Comparison of ENCODE assay signal across 9 cellular contexts in genomic region chr5:147857302-147858129, GRCh38. TPM values are rescaled to one million over a fixed set of nuclear protein-coding genes. Genes with fewer than 3 reads are reported as not detected.
A peak's percentile ranks its signal among the peaks of the same experiment; 100 is the strongest.
DNase-seq lines count a peak whose midpoint lies in the region; ATAC-seq and TF ChIP-seq lines count a peak whose summit lies in the region.
"Had no signal": no experiment of that assay in that cellular context is flagged by ENCODE, and none has a peak within 500 bp of the region (broad histone marks: within the 10 kb centered on the region; RNA-seq: fewer than 3 reads in every experiment).

No MANE protein-coding gene starts in this region.

- DNase-seq in ACHN (peak; percentile 33), GM10266 (ENCODE audit: extremely low spot score) (peak; percentile 35), NAMALWA (ENCODE audit: low spot score) (peak; percentile 61), tibial artery (peak; percentile 69 to 73)
- DNase-seq in activated CD4-positive, alpha-beta T cell treated with anti-CD3 and anti-CD28 coated beads, Interleukin-2, amount 50 U/mL, for 48 hours, result peak; percentile 44 to 59

- peak; percentile 87 for TF ChIP-seq CTCF in GM10266 (IDR thresholded peaks at IDR 0.05; ENCODE audit: control insufficient read depth, insufficient read depth, low read depth, missing control alignments)
- TF ChIP-seq CTCF in nephron (IDR thresholded peaks at IDR 0.05; ENCODE audit: unreplicated experiment in 3 of 3), result peak; percentile 82 to 87 (median 86)
- TF ChIP-seq CTCF in tibial artery (IDR thresholded peaks at IDR 0.05), result peak; percentile 75

- intact Hi-C loops in tibial artery (cut with DNase I; ENCODE audit: low total_unique reads), result no loop called here

- H3K27me3 Mint-ChIP-seq in nephron (ENCODE audit: low read depth), result peaks cover 3% of the 10 kb centered on the region

- H3K9me3 ChIP-seq in tibial artery, result no peaks in the 10 kb centered on the region

- H3K4me1 Mint-ChIP-seq in nephron, result no peaks in the 10 kb centered on the region

- H3K27ac ChIP-seq in tibial artery, result no peak overlapping the region

- no peaks in the 10 kb centered on the region for H3K4me1 ChIP-seq in tibial artery

- no peak overlapping the region for H3K4me3 ChIP-seq in tibial artery

- no peaks in the 10 kb centered on the region for H3K36me3 Mint-ChIP-seq in nephron (ENCODE audit: low read depth)

- ATAC-seq in HG02610 (IDR thresholded peaks at IDR 0.05; ENCODE audit: unreplicated experiment) (peak; percentile 79), esophagus mucosa (peak; percentile 66)
- ATAC-seq: T-helper 17 cell had no signal

- peak overlapping the region in 1 of 3 experiments; percentile 64 for H3K27ac Mint-ChIP-seq in nephron
- H3K27ac Mint-ChIP-seq: T-helper 17 cell had no signal

- no peaks in the 10 kb centered on the region for H3K9me3 Mint-ChIP-seq in nephron

- in situ Hi-C loops in ACHN (cut with HindIII; ENCODE audit: low pct_ligation_motif_present, low pct_unique_long_range_greater_than_20kb, low sequenced_read_pairs), result no loop called here

- H3K36me3 ChIP-seq in tibial artery, result no peaks in the 10 kb centered on the region

- no peaks in the 10 kb centered on the region for H3K27me3 ChIP-seq in tibial artery

- no peak overlapping the region for H3K4me3 Mint-ChIP-seq in nephron
- H3K4me3 Mint-ChIP-seq: T-helper 17 cell had no signal

RNA-seq across cellular contexts. Expression of gene SCGB3A2, which starts 21.0 kb away (rescaled TPM):
- total RNA-seq in esophagus mucosa, result not detected
- total RNA-seq: T-helper 17 cell had no signal

RNA-seq across cellular contexts. Expression of gene SPINK1, which starts 26.0 kb away (rescaled TPM):
- total RNA-seq in esophagus mucosa, result not detected
- total RNA-seq: T-helper 17 cell had no signal

RNA-seq across cellular contexts. Expression of gene C5orf46, which starts 48.8 kb away (rescaled TPM):
- 0.36 TPM for total RNA-seq in esophagus mucosa
- total RNA-seq: T-helper 17 cell had no signal
